Comparison of ENCODE assay signal across 26 cellular contexts in genomic region chr4:111649308-111649707, GRCh38.
DNase-seq lines count a peak whose midpoint lies in the region; ATAC-seq lines count a peak whose summit lies in the region.
"Had no signal": no experiment of that assay in that cellular context is flagged by ENCODE, and none has a peak within 500 bp of the region (broad histone marks: within the 10 kb centered on the region; RNA-seq: fewer than 3 reads in every experiment).

No MANE protein-coding gene starts in this region.

- no peaks in the 10 kb centered on the region for H3K79me2 ChIP-seq in Karpas-422 (ENCODE audit: low read length)

- H3K4me1 ChIP-seq in HUES48 (ENCODE audit: control insufficient read depth, insufficient read depth, low read length) (peaks cover 50% of the 10 kb centered on the region), Karpas-422 (ENCODE audit: low read length) (no peaks in the 10 kb centered on the region)
- H3K4me1 ChIP-seq: prostate gland, upper lobe of left lung had no signal

- H3K27ac ChIP-seq in HUES48 (ENCODE audit: low read depth, low read length) (no peak overlapping the region), Karpas-422 (ENCODE audit: low read length) (no peak overlapping the region)
- H3K27ac ChIP-seq: 22Rv1, HL-60, prostate gland, RWPE1, skin epidermis, upper lobe of left lung had no signal

- no peak overlapping the region for H3K4me3 Mint-ChIP-seq in activated T-cell treated with anti-CD3 and anti-CD28 coated beads, Interleukin-2, amount 50 U/mL, for 4 hours
- H3K4me3 Mint-ChIP-seq: activated CD8-positive, alpha-beta memory T cell treated with anti-CD3 and anti-CD28 coated beads, Interleukin-2, amount 10 ng/mL, durations not matched to agents 7 days and 5 days; activated naive CD8-positive, alpha-beta T cell treated with anti-CD3 and anti-CD28 coated beads, Interleukin-2, amount 10 ng/mL, durations not matched to agents 7 days and 5 days; IgD-negative memory B cell; stimulated activated naive CD8-positive, alpha-beta T cell treated with anti-CD3 and anti-CD28 coated beads, Interleukin-15, amount 100 ng/mL, for 72 hours had no signal

- no peaks in the 10 kb centered on the region for H3K27me3 Mint-ChIP-seq in activated T-cell treated with anti-CD3 and anti-CD28 coated beads, Interleukin-2, amount 50 U/mL, for 4 hours (ENCODE audit: low read depth)
- H3K27me3 Mint-ChIP-seq: activated CD8-positive, alpha-beta memory T cell treated with anti-CD3 and anti-CD28 coated beads, Interleukin-2, amount 10 ng/mL, durations not matched to agents 7 days and 5 days; activated naive CD8-positive, alpha-beta T cell treated with anti-CD3 and anti-CD28 coated beads, Interleukin-2, amount 10 ng/mL, durations not matched to agents 7 days and 5 days; IgD-negative memory B cell; stimulated activated naive CD8-positive, alpha-beta T cell treated with anti-CD3 and anti-CD28 coated beads, Interleukin-15, amount 100 ng/mL, for 72 hours had no signal

- no peaks in the 10 kb centered on the region for H3K36me3 ChIP-seq in HUES48 (ENCODE audit: control insufficient read depth, insufficient read depth, low read length)
- no peaks in the 10 kb centered on the region for H3K36me3 ChIP-seq in Karpas-422 (ENCODE audit: insufficient read depth, low read length)
- H3K36me3 ChIP-seq: prostate gland, upper lobe of left lung had no signal

- H3K4me1 Mint-ChIP-seq in activated T-cell treated with anti-CD3 and anti-CD28 coated beads, Interleukin-2, amount 50 U/mL, for 4 hours (ENCODE audit: low read depth): no peaks in the 10 kb centered on the region
- H3K4me1 Mint-ChIP-seq: activated CD8-positive, alpha-beta memory T cell treated with anti-CD3 and anti-CD28 coated beads, Interleukin-2, amount 10 ng/mL, durations not matched to agents 7 days and 5 days; activated naive CD8-positive, alpha-beta T cell treated with anti-CD3 and anti-CD28 coated beads, Interleukin-2, amount 10 ng/mL, durations not matched to agents 7 days and 5 days; stimulated activated naive CD8-positive, alpha-beta T cell treated with anti-CD3 and anti-CD28 coated beads, Interleukin-15, amount 100 ng/mL, for 72 hours had no signal

- peak; percentile 72 for ATAC-seq in GM21737 (IDR thresholded peaks at IDR 0.05; ENCODE audit: unreplicated experiment)
- ATAC-seq in activated T-cell treated with anti-CD3 and anti-CD28 coated beads, Interleukin-2, amount 50 U/mL, for 4 hours: no peak
- ATAC-seq: activated CD8-positive, alpha-beta memory T cell treated with anti-CD3 and anti-CD28 coated beads, Interleukin-2, amount 10 ng/mL, durations not matched to agents 7 days and 5 days; left lobe of liver; mucosa of descending colon; stimulated activated naive CD8-positive, alpha-beta T cell treated with anti-CD3 and anti-CD28 coated beads, Interleukin-15, amount 100 ng/mL, for 72 hours had no signal

- no peaks in the 10 kb centered on the region for H3K9me2 ChIP-seq in Karpas-422 (replicated peaks; ENCODE audit: insufficient read depth, low read length)

- DNase-seq in DMS53 (lab: John Stamatoyannopoulos, UW) (peak; percentile 3), DMS53 treated with DMSO at 0.1 percent for 48 hours (lab: John Stamatoyannopoulos, UW; ENCODE audit: unreplicated experiment) (no peak), medulla oblongata (ENCODE audit: extremely low spot score) (no peak), Karpas-422 (no peak), COR-L47 (lab: John Stamatoyannopoulos, UW) (no peak)
- no peak for DNase-seq in activated T-cell treated with anti-CD3 and anti-CD28 coated beads, Interleukin-2, amount 50 U/mL, for 4 hours
- DNase-seq: activated CD4-positive, alpha-beta T cell treated with anti-CD3 and anti-CD28 coated beads for 4 hours; activated CD8-positive, alpha-beta memory T cell treated with anti-CD3 and anti-CD28 coated beads, Interleukin-2, amount 10 ng/mL, durations not matched to agents 7 days and 5 days; activated naive CD8-positive, alpha-beta T cell treated with anti-CD3 and anti-CD28 coated beads, Interleukin-2, amount 10 ng/mL, durations not matched to agents 7 days and 5 days; Calu3; mucosa of descending colon; NCI-H187 treated with DMSO at 0.1 percent for 48 hours; NCI-H446; NK-92 treated with Interleukin-12 subunit alpha and Interleukin-12 subunit beta, amount 100 ng/mL, for 24 hours; stimulated activated naive CD8-positive, alpha-beta T cell treated with anti-CD3 and anti-CD28 coated beads, Interleukin-15, amount 100 ng/mL, for 72 hours; upper lobe of left lung had no signal

- H3K4me3 ChIP-seq in HUES48 (ENCODE audit: low read depth, low read length): peak overlapping the region; percentile 39; the same call in 1 of the 2 replicates
- H3K4me3 ChIP-seq in Karpas-422 (ENCODE audit: low read length): no peak overlapping the region
- H3K4me3 ChIP-seq: mucosa of descending colon, prostate gland, skin epidermis, upper lobe of left lung had no signal

- H3K9me3 Mint-ChIP-seq in activated T-cell treated with anti-CD3 and anti-CD28 coated beads, Interleukin-2, amount 50 U/mL, for 4 hours: no peaks in the 10 kb centered on the region
- H3K9me3 Mint-ChIP-seq: activated naive CD8-positive, alpha-beta T cell treated with anti-CD3 and anti-CD28 coated beads, Interleukin-2, amount 10 ng/mL, durations not matched to agents 7 days and 5 days; activated T-helper 2 cell treated with anti-CD3 and anti-CD28 coated beads, Interferon-gamma antibody, Interleukin-2, Interleukin-4, amounts not matched to agents 10 μg/mL and 5 μg/mL and 100 μg/mL, durations not matched to agents 14 hours and 24 hours and 36 hours; IgD-negative memory B cell; stimulated activated naive CD8-positive, alpha-beta T cell treated with anti-CD3 and anti-CD28 coated beads, Interleukin-15, amount 100 ng/mL, for 72 hours had no signal

- no peaks in the 10 kb centered on the region for H3K9me3 ChIP-seq in HUES48 (ENCODE audit: control insufficient read depth, insufficient read depth, low read length)
- H3K9me3 ChIP-seq in Karpas-422 (ENCODE audit: low read length): no peaks in the 10 kb centered on the region
- H3K9me3 ChIP-seq: mucosa of descending colon, prostate gland, upper lobe of left lung had no signal

- no peaks in the 10 kb centered on the region for H4K20me1 ChIP-seq in Karpas-422 (ENCODE audit: insufficient read depth, low read depth, low read length)

- H3K9ac ChIP-seq in HUES48 (ENCODE audit: low read depth, low read length) (no peak overlapping the region), Karpas-422 (ENCODE audit: low read length) (no peak overlapping the region)

- no peak overlapping the region for H3K4me2 ChIP-seq in Karpas-422 (ENCODE audit: low read depth, low read length, poor library complexity, severe bottlenecking)

- H3K27me3 ChIP-seq in HUES48 (ENCODE audit: control insufficient read depth, insufficient read depth, low read length) (no peaks in the 10 kb centered on the region), Karpas-422 (ENCODE audit: low read length) (0 out of 2 replicates have a peak, but pooled peaks cover 3% of the 10 kb centered on the region)
- H3K27me3 ChIP-seq: upper lobe of left lung had no signal

- H2AFZ ChIP-seq in Karpas-422 (ENCODE audit: low read length): no peak overlapping the region

- H3K36me3 Mint-ChIP-seq in activated T-cell treated with anti-CD3 and anti-CD28 coated beads, Interleukin-2, amount 50 U/mL, for 4 hours (ENCODE audit: insufficient read depth): no peaks in the 10 kb centered on the region
- H3K36me3 Mint-ChIP-seq: activated CD8-positive, alpha-beta memory T cell treated with anti-CD3 and anti-CD28 coated beads, Interleukin-2, amount 10 ng/mL, durations not matched to agents 7 days and 5 days; activated naive CD8-positive, alpha-beta T cell treated with anti-CD3 and anti-CD28 coated beads, Interleukin-2, amount 10 ng/mL, durations not matched to agents 7 days and 5 days; IgD-negative memory B cell had no signal
